ENCODE assay signal across 9 cellular contexts in the genomic region with DNA sequence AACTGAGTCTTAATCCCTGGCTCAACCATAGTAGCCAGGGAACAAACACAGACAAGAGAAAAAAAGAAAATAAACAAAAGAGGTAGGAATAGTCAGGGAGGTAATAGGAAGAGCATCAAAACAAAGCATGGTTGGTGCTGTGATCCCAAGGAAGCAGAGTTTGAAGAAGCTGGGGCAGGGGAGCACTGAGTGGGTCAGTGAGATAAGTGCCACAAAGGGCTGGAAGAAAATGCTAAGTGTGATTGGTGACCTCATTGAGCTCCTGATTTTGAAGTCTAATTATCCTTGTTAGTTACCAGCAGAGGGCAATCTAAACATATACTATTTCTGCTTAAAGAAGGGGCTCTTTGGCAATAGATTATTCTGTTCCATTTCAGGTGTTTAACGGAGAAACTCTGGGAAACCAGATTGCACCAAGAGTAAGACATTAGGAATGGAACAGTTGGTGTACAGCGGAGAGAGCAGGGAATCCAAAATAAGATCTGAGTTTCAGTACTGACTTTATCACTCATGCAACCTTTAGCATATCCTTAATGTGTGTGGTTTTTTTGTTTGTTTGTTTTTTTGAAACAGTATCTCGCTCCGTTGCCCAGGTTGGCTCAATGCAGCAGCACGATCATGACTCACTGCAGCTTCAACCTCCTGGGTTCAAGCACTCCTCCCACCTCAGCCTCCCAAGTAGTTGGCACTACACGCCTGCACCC. TPM values are rescaled to one million over a fixed set of nuclear protein-coding genes. Genes with fewer than 3 reads are reported as not detected.
DNase-seq lines count a peak whose midpoint lies in the region; ATAC-seq, FAIRE-seq and TF ChIP-seq lines count a peak whose summit lies in the region.
"Had no signal": no experiment of that assay in that cellular context is flagged by ENCODE, and none has a peak within 500 bp of the region (broad histone marks: within the 10 kb centered on the region; RNA-seq: fewer than 3 reads in every experiment).

No MANE protein-coding gene starts in this region.

- H3K9me3 ChIP-seq in Karpas-422 (ENCODE audit: low read length), result no peaks in the 10 kb centered on the region

- H3K4me1 ChIP-seq in Karpas-422 (ENCODE audit: low read length), result no peaks in the 10 kb centered on the region

- no peaks in the 10 kb centered on the region for H3K27me3 ChIP-seq in Karpas-422 (ENCODE audit: low read length)

- CTCF ChIA-PET in Calu3 (lab: Charles Lee), result interaction anchor here (0.6 to 1.5 kb wide), 23 partner anchors 9 to 562 kb away, joined by 3 to 23 read pairs (median 4); no protein-coding TSS in a partner anchor

- H3K79me2 ChIP-seq in Karpas-422 (ENCODE audit: low read length), result no peaks in the 10 kb centered on the region

- H3K4me1 Mint-ChIP-seq in memory B cell (no peaks in the 10 kb centered on the region), Calu3 (ENCODE audit: low read depth, unreplicated experiment) (no peaks in the 10 kb centered on the region)

- H3K27ac Mint-ChIP-seq in memory B cell, result peak overlapping the region; percentile 22
- H3K27ac Mint-ChIP-seq in Calu3 (ENCODE audit: unreplicated experiment), result no peak overlapping the region
- H3K27ac Mint-ChIP-seq: stimulated activated naive CD8-positive, alpha-beta T cell treated with anti-CD3 and anti-CD28 coated beads, Interleukin-15, Interleukin-2, amounts not matched to agents 100 ng/mL and 50 ng/mL, for 24 hours had no signal

- no peaks in the 10 kb centered on the region for H3K36me3 ChIP-seq in Karpas-422 (ENCODE audit: insufficient read depth, low read length)

- H3K27ac ChIP-seq in Karpas-422 (ENCODE audit: low read length), result no peak overlapping the region

- H3K9me2 ChIP-seq in Karpas-422 (replicated peaks; ENCODE audit: insufficient read depth, low read length), result no peaks in the 10 kb centered on the region

- H3K9me3 Mint-ChIP-seq in memory B cell (no peaks in the 10 kb centered on the region), Calu3 (ENCODE audit: low read depth, unreplicated experiment) (no peaks in the 10 kb centered on the region)
- H3K9me3 Mint-ChIP-seq: stimulated activated naive CD8-positive, alpha-beta T cell treated with anti-CD3 and anti-CD28 coated beads, Interleukin-15, Interleukin-2, amounts not matched to agents 100 ng/mL and 50 ng/mL, for 24 hours had no signal

- H4K20me1 ChIP-seq in Karpas-422 (ENCODE audit: insufficient read depth, low read depth, low read length), result no peaks in the 10 kb centered on the region

- H3K9ac ChIP-seq in Karpas-422 (ENCODE audit: low read length), result no peak overlapping the region

- FAIRE-seq in A204.1 (lab: Jason Lieb, UNC), result peak; percentile 30

- intact Hi-C loops in Calu3 (cut with micrococcal nuclease; ENCODE audit: unreplicated experiment), result loop anchor here (1.0 to 5.0 kb wide), 3 partner anchors 200 to 284 kb away; no protein-coding TSS in a partner anchor

- no peak overlapping the region for H3K4me3 ChIP-seq in Karpas-422 (ENCODE audit: low read length)

- TF ChIP-seq CTCF in GM12874 (IDR thresholded peaks at IDR 0.05; ENCODE audit: insufficient read depth, low read depth, low read length) (peak; percentile 32; the same call in 1 of the 2 replicates), Calu3 (IDR thresholded peaks at IDR 0.05; ENCODE audit: unreplicated experiment) (no peak)

- H3K4me3 Mint-ChIP-seq in memory B cell (no peak overlapping the region), Calu3 (ENCODE audit: low read depth, unreplicated experiment) (no peak overlapping the region)
- H3K4me3 Mint-ChIP-seq: stimulated activated naive CD8-positive, alpha-beta T cell treated with anti-CD3 and anti-CD28 coated beads, Interleukin-15, Interleukin-2, amounts not matched to agents 100 ng/mL and 50 ng/mL, for 24 hours had no signal

- ATAC-seq in memory B cell (ENCODE audit: low read depth) (no peak), GM21381 (IDR thresholded peaks at IDR 0.05; ENCODE audit: unreplicated experiment) (no peak)

- H3K36me3 Mint-ChIP-seq in memory B cell, result peaks cover 9% of the 10 kb centered on the region
- H3K36me3 Mint-ChIP-seq in Calu3 (ENCODE audit: insufficient read depth, unreplicated experiment), result no peaks in the 10 kb centered on the region

- H3K27me3 Mint-ChIP-seq in memory B cell (no peaks in the 10 kb centered on the region), Calu3 (ENCODE audit: unreplicated experiment) (no peaks in the 10 kb centered on the region)
- H3K27me3 Mint-ChIP-seq: stimulated activated naive CD8-positive, alpha-beta T cell treated with anti-CD3 and anti-CD28 coated beads, Interleukin-15, Interleukin-2, amounts not matched to agents 100 ng/mL and 50 ng/mL, for 24 hours had no signal

- DNase-seq in Karpas-422, result peak; percentile 75
- peak; percentile 82 for DNase-seq in OCI-M1 (lab: John Stamatoyannopoulos, UW)
- peak; percentile 30 to 59 for DNase-seq in dermis microvascular lymphatic vessel endothelial cell (ENCODE audit: low read depth in 2 of 2)
- no peak for DNase-seq in memory B cell (ENCODE audit: low spot score in 2 of 2)
- DNase-seq in Calu3, result no peak

- BruUV-seq in Calu3 (replicated peaks; lab: Mats Ljungman, UMichigan), result no TSS peak

- no peak overlapping the region for H2AFZ ChIP-seq in Karpas-422 (ENCODE audit: low read length)

- H3K4me2 ChIP-seq in Karpas-422 (ENCODE audit: low read depth, low read length, poor library complexity, severe bottlenecking), result no peak overlapping the region

RNA-seq across cellular contexts. Expression of a gene that starts 30.7 kb away (rescaled TPM):
- 0.07 TPM in 1 of 2 replicates, not detected in the other for total RNA-seq in Karpas-422 (2014; rRNA removed; shearing (Covaris generic); ENCODE audit: low replicate concordance)
- 4.0 TPM in 2 replicates for total RNA-seq in dermis microvascular lymphatic vessel endothelial cell
- total RNA-seq in Calu3 (2022), result 0.19 and 0.27 TPM in 2 replicates

Comparison
In these comparisons a context has a peak if more than half of its experiments do, and no peak if none do; other contexts are left out.
1. DNase-seq: peak in Karpas-422 (single experiment), OCI-M1 (single experiment) and dermis microvascular lymphatic vessel endothelial cell (2 of 2); none in memory B cell (0 of 2) and Calu3 (single experiment).